ENCODE assay signal across 2 cellular contexts in the genomic region with DNA sequence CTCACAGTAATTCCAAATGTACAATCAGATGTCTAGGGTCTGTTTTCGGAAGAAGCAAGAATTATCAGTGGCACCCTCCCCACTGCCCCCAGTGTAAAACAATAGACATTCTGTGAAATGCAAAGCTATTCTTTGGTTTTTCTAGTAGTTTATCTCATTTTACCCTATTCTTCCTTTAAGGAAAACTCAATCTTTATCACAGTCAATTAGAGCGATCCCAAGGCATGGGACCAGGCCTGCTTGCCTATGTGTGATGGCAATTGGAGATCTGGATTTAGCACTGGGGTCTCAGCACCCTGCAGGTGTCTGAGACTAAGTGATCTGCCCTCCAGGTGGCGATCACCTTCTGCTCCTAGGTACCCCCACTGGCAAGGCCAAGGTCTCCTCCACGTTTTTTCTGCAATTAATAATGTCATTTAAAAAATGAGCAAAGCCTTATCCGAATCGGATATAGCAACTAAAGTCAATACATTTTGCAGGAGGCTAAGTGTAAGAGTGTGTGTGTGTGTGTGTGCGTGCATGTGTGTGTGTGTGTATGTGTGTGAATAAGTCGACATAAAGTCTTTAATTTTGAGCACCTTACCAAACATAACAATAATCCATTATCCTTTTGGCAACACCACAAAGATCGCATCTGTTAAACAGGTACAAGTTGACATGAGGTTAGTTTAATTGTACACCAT.
TF ChIP-seq lines count a peak whose summit lies in the region.

No MANE protein-coding gene starts in this region.

TF ChIP-seq in HCT116, 20 proteins besides CTCF, POLR2A, EP300 and RAD21:
- TF ChIP-seq ZFX (IDR thresholded peaks at IDR 0.05) (no peak), REST (IDR thresholded peaks at IDR 0.05; ENCODE audit: low read depth) (no peak), EZH2 (IDR thresholded peaks at IDR 0.05) (no peak), YY1 (IDR thresholded peaks at IDR 0.05; ENCODE audit: extremely low read depth, insufficient replicate concordance, low read depth, low read length) (no peak), EZH2phosphoT487 (IDR thresholded peaks at IDR 0.05; ENCODE audit: borderline replicate concordance) (no peak), EGR1 (IDR thresholded peaks at IDR 0.05; ENCODE audit: low read depth) (no peak), ELF1 (IDR thresholded peaks at IDR 0.05; ENCODE audit: borderline replicate concordance, low read depth) (no peak), ATF3 (IDR thresholded peaks at IDR 0.05) (no peak), SRF (IDR thresholded peaks at IDR 0.05; ENCODE audit: low read depth) (no peak), JUND (IDR thresholded peaks at IDR 0.05) (no peak), CBX3 (IDR thresholded peaks at IDR 0.05; ENCODE audit: low read depth) (no peak), POLR2AphosphoS5 (IDR thresholded peaks at IDR 0.05; ENCODE audit: low read depth, low read length) (no peak), SP1 (IDR thresholded peaks at IDR 0.05; ENCODE audit: low read depth) (no peak), TCF7L2 (IDR thresholded peaks at IDR 0.05; ENCODE audit: borderline replicate concordance, extremely low read depth, insufficient read depth, insufficient read length) (no peak), ZNF274 (IDR thresholded peaks at IDR 0.05; ENCODE audit: low read depth, low read length) (no peak), CEBPB (IDR thresholded peaks at IDR 0.05; ENCODE audit: low read depth) (no peak)
- TF ChIP-seq, protein P1, sequence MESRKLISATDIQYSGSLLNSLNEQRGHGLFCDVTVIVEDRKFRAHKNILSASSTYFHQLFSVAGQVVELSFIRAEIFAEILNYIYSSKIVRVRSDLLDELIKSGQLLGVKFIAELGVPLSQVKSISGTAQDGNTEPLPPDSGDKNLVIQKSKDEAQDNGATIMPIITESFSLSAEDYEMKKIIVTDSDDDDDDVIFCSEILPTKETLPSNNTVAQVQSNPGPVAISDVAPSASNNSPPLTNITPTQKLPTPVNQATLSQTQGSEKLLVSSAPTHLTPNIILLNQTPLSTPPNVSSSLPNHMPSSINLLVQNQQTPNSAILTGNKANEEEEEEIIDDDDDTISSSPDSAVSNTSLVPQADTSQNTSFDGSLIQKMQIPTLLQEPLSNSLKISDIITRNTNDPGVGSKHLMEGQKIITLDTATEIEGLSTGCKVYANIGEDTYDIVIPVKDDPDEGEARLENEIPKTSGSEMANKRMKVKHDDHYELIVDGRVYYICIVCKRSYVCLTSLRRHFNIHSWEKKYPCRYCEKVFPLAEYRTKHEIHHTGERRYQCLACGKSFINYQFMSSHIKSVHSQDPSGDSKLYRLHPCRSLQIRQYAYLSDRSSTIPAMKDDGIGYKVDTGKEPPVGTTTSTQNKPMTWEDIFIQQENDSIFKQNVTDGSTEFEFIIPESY (IDR thresholded peaks at IDR 0.05; ENCODE audit: extremely low read depth, insufficient replicate concordance, low read length): no peak
- TF ChIP-seq, protein P2, sequence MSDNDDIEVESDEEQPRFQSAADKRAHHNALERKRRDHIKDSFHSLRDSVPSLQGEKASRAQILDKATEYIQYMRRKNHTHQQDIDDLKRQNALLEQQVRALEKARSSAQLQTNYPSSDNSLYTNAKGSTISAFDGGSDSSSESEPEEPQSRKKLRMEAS (IDR thresholded peaks at IDR 0.05): no peak

TF ChIP-seq in WTC11, 78 proteins besides CTCF, POLR2A, EP300 and RAD21:
- TF ChIP-seq ZNF425 (CRISPR knock-in tag; conservative IDR thresholded peaks at IDR 0.05): no peak
- TF ChIP-seq ATF3 (CRISPR knock-in tag; conservative IDR thresholded peaks at IDR 0.05): no peak
- no peak for TF ChIP-seq GTF2I (CRISPR knock-in tag; conservative IDR thresholded peaks at IDR 0.05)
- TF ChIP-seq TEAD4 (CRISPR knock-in tag; IDR thresholded peaks at IDR 0.05): no peak
- TF ChIP-seq ZNF263 (CRISPR knock-in tag; IDR thresholded peaks at IDR 0.05; ENCODE audit: low read depth): no peak
- TF ChIP-seq NR1H2 (CRISPR knock-in tag; IDR thresholded peaks at IDR 0.05): no peak
- TF ChIP-seq ESRRA (CRISPR knock-in tag; IDR thresholded peaks at IDR 0.05; ENCODE audit: borderline replicate concordance): no peak
- no peak for TF ChIP-seq NFE2L1 (CRISPR knock-in tag; IDR thresholded peaks at IDR 0.05)
- TF ChIP-seq SMAD4 (CRISPR knock-in tag; IDR thresholded peaks at IDR 0.05): no peak
- TF ChIP-seq ZBTB21 (CRISPR knock-in tag; IDR thresholded peaks at IDR 0.05; ENCODE audit: borderline replicate concordance): no peak
